In genomic region chr1:74822851-74823443, GRCh38 we compare ENCODE assay signal across 24 cellular contexts.
A peak's percentile ranks its signal among the peaks of the same experiment; 100 is the strongest.
DNase-seq lines count a peak whose midpoint lies in the region; ATAC-seq and TF ChIP-seq lines count a peak whose summit lies in the region.
"Had no signal": no experiment of that assay in that cellular context is flagged by ENCODE, and none has a peak within 500 bp of the region (broad histone marks: within the 10 kb centered on the region; RNA-seq: fewer than 3 reads in every experiment).

No MANE protein-coding gene starts in this region.

- H3K27ac ChIP-seq in IMR-90 (ENCODE audit: insufficient read depth, low read length) (no peak overlapping the region), foreskin keratinocyte (no peak overlapping the region), mammary epithelial cell (ENCODE audit: insufficient read depth, low read depth, low read length) (no peak overlapping the region)
- H3K27ac ChIP-seq: HL-60, Peyer's patch had no signal

- H3K27me3 ChIP-seq in IMR-90 (ENCODE audit: control insufficient read depth, insufficient read depth, low read length) = no peaks in the 10 kb centered on the region
- no peaks in the 10 kb centered on the region for H3K27me3 ChIP-seq in foreskin keratinocyte
- H3K27me3 ChIP-seq in mammary epithelial cell (ENCODE audit: insufficient read depth, low read length) = peaks cover 3% of the 10 kb centered on the region
- H3K27me3 ChIP-seq: Peyer's patch had no signal

- H2BK15ac ChIP-seq in IMR-90 (ENCODE audit: low read depth, low read length) = no peak overlapping the region

- TF ChIP-seq POLR2A in IMR-90 (IDR thresholded peaks at IDR 0.05; ENCODE audit: low read depth, low read length) = no peak

- no peak overlapping the region for H3K4me3 ChIP-seq in IMR-90 (ENCODE audit: insufficient read depth, low read depth, low read length)
- no peak overlapping the region for H3K4me3 ChIP-seq in epithelial cell of esophagus (ENCODE audit: low read length)
- H3K4me3 ChIP-seq in mammary epithelial cell (replicated peaks in 1 of 3; ENCODE audit: insufficient read depth in 1 of 3, low read depth in 2 of 3, low read length in 3 of 3) = no peak overlapping the region
- H3K4me3 ChIP-seq: Peyer's patch had no signal

- BruUV-seq in IMR-90 (replicated peaks; lab: Mats Ljungman, UMichigan) (no TSS peak), mammary epithelial cell (replicated peaks; lab: Mats Ljungman, UMichigan) (no TSS peak)

- in situ Hi-C loops in IMR-90 (cut with MboI; ENCODE audit: low sequenced_read_pairs) (no loop called here), mammary epithelial cell (cut with MboI; ENCODE audit: low sequenced_read_pairs in 2 of 2) (no loop called here)

- ATAC-seq in IMR-90 (ENCODE audit: low read depth) (peak; percentile 54), foreskin keratinocyte (no peak), esophagus mucosa (no peak)
- ATAC-seq: CD8-positive, alpha-beta T cell had no signal

- no peak overlapping the region for H4K5ac ChIP-seq in IMR-90 (ENCODE audit: low read depth, low read length)

- H3K9ac ChIP-seq in IMR-90 (ENCODE audit: low read depth, low read length) = no peak overlapping the region
- no peak overlapping the region for H3K9ac ChIP-seq in mammary epithelial cell (ENCODE audit: insufficient read depth, low read length)

- intact Hi-C loops in IMR-90 (cut with micrococcal nuclease) = no loop called here
- intact Hi-C loops in mammary epithelial cell (cut with micrococcal nuclease) = no loop called here

- H2AK9ac ChIP-seq in IMR-90 (replicated peaks; ENCODE audit: low read depth, low read length, poor library complexity) = no peak overlapping the region

- no peaks in the 10 kb centered on the region for H3K79me2 ChIP-seq in mammary epithelial cell (ENCODE audit: insufficient read depth, low read length)

- dilution Hi-C loops in IMR-90 (cut with HindIII; ENCODE audit: low sequenced_read_pairs, unreplicated experiment) = no loop called here
- dilution Hi-C loops in mammary epithelial cell (cut with HindIII; ENCODE audit: low sequenced_read_pairs) = no loop called here

- no CpG with 5 or more reads among the region's 3 CpGs for WGBS in IMR-90 (ENCODE audit: extremely low coverage in 2 of 2, insufficient read length in 1 of 2), 2 experiments
- 96% methylated on average over 3 of the region's 3 CpGs for WGBS in mammary epithelial cell (ENCODE audit: low coverage, missing lambda C conversion rate)

- H3K36me3 ChIP-seq in IMR-90 (ENCODE audit: control insufficient read depth, insufficient read depth, low read length) (no peaks in the 10 kb centered on the region), mammary epithelial cell (ENCODE audit: insufficient read depth, low read length) (no peaks in the 10 kb centered on the region)
- H3K36me3 ChIP-seq: Peyer's patch had no signal

- H3K9me1 ChIP-seq in IMR-90 (ENCODE audit: insufficient read depth, low read length) = no peaks in the 10 kb centered on the region

- H2BK120ac ChIP-seq in IMR-90 (ENCODE audit: low read depth, low read length) = no peak overlapping the region

- H2AFZ ChIP-seq in IMR-90 (replicated peaks; ENCODE audit: low read length, poor library complexity) = no peak overlapping the region
- no peak overlapping the region for H2AFZ ChIP-seq in mammary epithelial cell (ENCODE audit: low read depth, low read length)

- H3K9me3 ChIP-seq in IMR-90 (ENCODE audit: control insufficient read depth, insufficient read depth, low read length) = no peaks in the 10 kb centered on the region
- H3K9me3 ChIP-seq in mammary epithelial cell (replicated peaks; ENCODE audit: insufficient read depth, low read length) = no peaks in the 10 kb centered on the region
- H3K9me3 ChIP-seq: Caco-2, Peyer's patch had no signal

- no peak for TF ChIP-seq RAD21 in IMR-90 (IDR thresholded peaks at IDR 0.05; ENCODE audit: low read length)

- no peak overlapping the region for H3K23ac ChIP-seq in IMR-90 (ENCODE audit: low read depth, low read length)

- CTCF ChIA-PET in IMR-90 (lab: Yijun Ruan, JAX) (interaction anchor here (0.5 kb wide), 1 partner anchor 276 kb away, joined by 3 read pairs; no protein-coding TSS in a partner anchor), mammary epithelial cell (lab: Charles Lee; ENCODE audit: low non-redundant PET) (no interaction called here)

- no peak overlapping the region for H2BK20ac ChIP-seq in IMR-90 (ENCODE audit: low read depth, low read length)

- no peak overlapping the region for H3K56ac ChIP-seq in IMR-90 (ENCODE audit: extremely low read depth, insufficient read depth, low read length)

- H2BK5ac ChIP-seq in IMR-90 (ENCODE audit: low read depth, low read length, poor library complexity, severe bottlenecking) = no peak overlapping the region

- H4K20me1 ChIP-seq in IMR-90 (ENCODE audit: insufficient read depth, low read length) (no peaks in the 10 kb centered on the region), mammary epithelial cell (ENCODE audit: insufficient read depth, low read length) (no peaks in the 10 kb centered on the region)

- peak overlapping the region; percentile 6; the same call in 1 of the 2 replicates for H3K4me2 ChIP-seq in IMR-90 (ENCODE audit: low read depth, low read length)
- no peak overlapping the region for H3K4me2 ChIP-seq in mammary epithelial cell (ENCODE audit: insufficient read depth, low read depth, low read length)

- no peak overlapping the region for H2AK5ac ChIP-seq in IMR-90 (ENCODE audit: low read depth, low read length)

- no peak overlapping the region for H4K91ac ChIP-seq in IMR-90 (ENCODE audit: insufficient read depth, low read depth, low read length)

- POLR2A ChIA-PET in IMR-90 (lab: Charles Lee; ENCODE audit: unreplicated experiment) = no interaction called here

- H4K8ac ChIP-seq in IMR-90 (ENCODE audit: low read depth in 2 of 2, low read length in 2 of 2) = no peak overlapping the region

- DNase-seq in AG09319 (ENCODE audit: extremely low read depth, low read depth) = peak; percentile 38
- DNase-seq in IMR-90 = peak; percentile 59
- DNase-seq in epithelial cell of esophagus (ENCODE audit: low read depth) = peak; percentile 13
- peak; percentile 2 to 24 for DNase-seq in foreskin keratinocyte
- no peak for DNase-seq in mammary epithelial cell
- no peak for DNase-seq in DMS53 treated with DMSO at 0.1 percent for 48 hours (lab: John Stamatoyannopoulos, UW; ENCODE audit: unreplicated experiment)
- DNase-seq: 8988T; ACHN; AML-193; C1 segment of cervical spinal cord; Caco-2; CD8-positive, alpha-beta T cell; DMS79; NCI-H1092; NCI-H1417 treated with DMSO at 0.1 percent for 48 hours; NCI-H1694 treated with DMSO at 0.1 percent for 48 hours; NCI-H2081; NCI-H2227 treated with DMSO at 0.1 percent for 48 hours; NCI-H526 treated with DMSO at 0.1 percent for 48 hours; OCI-M1; Peyer's patch; SHP77 treated with DMSO at 0.1 percent for 48 hours had no signal

- H3K4ac ChIP-seq in IMR-90 (ENCODE audit: low read depth, low read length) = no peak overlapping the region

- H3K14ac ChIP-seq in IMR-90 (replicated peaks; ENCODE audit: low read depth, low read length) = no peak overlapping the region

- no peaks in the 10 kb centered on the region for H3K79me1 ChIP-seq in IMR-90 (ENCODE audit: low read depth in 1 of 2, low read length in 2 of 2)

- no peak overlapping the region for H3K18ac ChIP-seq in IMR-90 (ENCODE audit: low read depth, low read length)

- TF ChIP-seq CTCF in AG09319 (IDR thresholded peaks at IDR 0.05; ENCODE audit: low read depth, low read length) (no peak), IMR-90 (conservative IDR thresholded peaks at IDR 0.05; ENCODE audit: low read depth, low read length) (no peak), epithelial cell of esophagus (IDR thresholded peaks at IDR 0.05; ENCODE audit: insufficient read depth, low read depth, low read length, missing control alignments) (no peak), foreskin keratinocyte (conservative IDR thresholded peaks at IDR 0.05) (no peak), mammary epithelial cell (conservative IDR thresholded peaks at IDR 0.05 in 1 of 2, IDR thresholded peaks at IDR 0.05 in 1 of 2; ENCODE audit: extremely low read depth in 1 of 2, insufficient read depth in 1 of 2, low read depth in 1 of 2, low read length in 2 of 2) (no peak)

- H3K4me1 ChIP-seq in IMR-90 (ENCODE audit: control insufficient read depth, insufficient read depth, low read length) = peaks cover 4% of the 10 kb centered on the region; the same call in 1 of the 2 replicates
- H3K4me1 ChIP-seq in foreskin keratinocyte = no peaks in the 10 kb centered on the region
- no peaks in the 10 kb centered on the region for H3K4me1 ChIP-seq in mammary epithelial cell (ENCODE audit: insufficient read depth, low read length)
- H3K4me1 ChIP-seq: Caco-2, Peyer's patch had no signal

TF ChIP-seq in IMR-90, 13 proteins besides CTCF, POLR2A, EP300 and RAD21 (continues in another document):
- no peak for TF ChIP-seq RFX5 (IDR thresholded peaks at IDR 0.05; ENCODE audit: low read depth, low read length)
- TF ChIP-seq CHD1 (IDR thresholded peaks at IDR 0.05; ENCODE audit: low read depth, low read length) = no peak
- TF ChIP-seq SMC3 (IDR thresholded peaks at IDR 0.05; ENCODE audit: low read depth, low read length) = no peak
- no peak for TF ChIP-seq MAZ (IDR thresholded peaks at IDR 0.05; ENCODE audit: borderline replicate concordance, low read depth, low read length)
- no peak for TF ChIP-seq USF2 (IDR thresholded peaks at IDR 0.05; ENCODE audit: low read depth, low read length)
- no peak for TF ChIP-seq CEBPB (IDR thresholded peaks at IDR 0.05; ENCODE audit: low read depth, low read length)
- TF ChIP-seq MAFK (IDR thresholded peaks at IDR 0.05; ENCODE audit: low read depth, low read length) = no peak
- TF ChIP-seq MXI1 (IDR thresholded peaks at IDR 0.05; ENCODE audit: borderline replicate concordance, low read depth, low read length) = no peak
- TF ChIP-seq ELK1 (IDR thresholded peaks at IDR 0.05; ENCODE audit: borderline replicate concordance, low read depth, low read length) = no peak
- no peak for TF ChIP-seq NFE2L2 (IDR thresholded peaks at IDR 0.05; ENCODE audit: low read depth, low read length)

Comparison
In these comparisons a context has a peak if more than half of its experiments do, and no peak if none do; other contexts are left out.
1. DNase-seq: peak in AG09319 (single experiment), IMR-90 (single experiment), epithelial cell of esophagus (single experiment) and foreskin keratinocyte (2 of 2); none in mammary epithelial cell (single experiment) and DMS53 treated with DMSO at 0.1 percent for 48 hours (single experiment).